ENCODE assay signal across 8 cellular contexts in the genomic region with DNA sequence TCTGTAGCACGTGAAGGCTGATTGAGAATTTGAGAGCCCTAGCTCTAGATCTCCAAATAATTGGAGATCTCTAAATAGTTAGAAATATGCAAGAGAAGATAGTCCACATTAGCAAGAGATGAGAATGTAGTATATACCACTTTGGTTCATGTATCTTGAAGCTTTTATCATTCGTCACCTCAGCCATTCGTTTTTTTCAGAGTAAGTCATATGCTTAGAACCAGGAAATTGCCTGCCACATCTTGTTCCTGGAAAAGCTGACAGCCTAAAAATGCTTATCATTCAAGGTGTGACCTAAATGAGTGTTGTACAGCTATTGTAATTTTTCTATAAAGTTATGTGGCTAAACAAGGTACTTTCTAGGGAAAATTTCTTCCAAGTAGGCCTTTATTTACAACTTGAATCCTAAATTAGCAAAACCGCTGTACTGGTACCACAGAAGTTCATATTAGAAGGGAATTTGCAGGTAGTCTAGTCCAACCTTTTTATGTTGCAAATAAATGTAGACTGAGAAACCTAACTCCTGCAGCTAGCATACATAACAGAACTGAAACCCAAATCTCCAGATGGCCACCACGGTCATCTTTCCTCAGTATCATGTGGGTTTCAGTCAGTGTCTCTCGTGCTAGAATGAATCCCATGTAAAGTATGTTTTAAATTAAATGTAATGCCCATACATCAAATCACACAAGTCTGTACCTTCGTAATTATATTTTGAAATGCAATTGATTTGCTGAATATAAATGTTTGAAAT. TPM values are rescaled to one million over a fixed set of nuclear protein-coding genes. Genes with fewer than 3 reads are reported as not detected.
DNase-seq lines count a peak whose midpoint lies in the region; ATAC-seq and TF ChIP-seq lines count a peak whose summit lies in the region.

No MANE protein-coding gene starts in this region.

- H3K9me3 ChIP-seq in SK-N-MC (ENCODE audit: low read depth, low read length) (no peaks in the 10 kb centered on the region), testis (no peaks in the 10 kb centered on the region)

- H3K4me3 Mint-ChIP-seq in natural killer cell: peak overlapping the region; percentile 30

- H3K27me3 Mint-ChIP-seq in natural killer cell (ENCODE audit: low read depth in 2 of 2): no peaks in the 10 kb centered on the region

- H3K36me3 Mint-ChIP-seq in natural killer cell: no peaks in the 10 kb centered on the region

- H3K9me3 Mint-ChIP-seq in natural killer cell: no peaks in the 10 kb centered on the region

- TF ChIP-seq CTCF in natural killer cell (IDR thresholded peaks at IDR 0.05) (no peak), testis (IDR thresholded peaks at IDR 0.05) (no peak)

- intact Hi-C loops in natural killer cell (cut with micrococcal nuclease): no loop called here
- intact Hi-C loops in testis (cut with DNase I; ENCODE audit: low total_unique reads): no loop called here

- peak overlapping the region; percentile 59 for H3K4me3 ChIP-seq in SK-N-MC
- no peak overlapping the region for H3K4me3 ChIP-seq in testis

- H3K9ac ChIP-seq in SK-N-MC (ENCODE audit: insufficient read length): peak overlapping the region; percentile 59

- DNase-seq in SK-N-MC (ENCODE audit: low read depth, low spot score) (no peak), natural killer cell (no peak), NCI-H2081 (lab: John Stamatoyannopoulos, UW) (no peak), testis (no peak), amniotic stem cell (lab: John Stamatoyannopoulos, UW) (no peak)
- DNase-seq in activated effector memory CD4-positive, alpha-beta T cell treated with anti-CD3 and anti-CD28 coated beads, Interleukin-2, amount 50 U/mL, for 16 hours: no peak

- H3K4me1 ChIP-seq in testis: peaks cover 9% of the 10 kb centered on the region

- H3K27ac ChIP-seq in SK-N-MC (peak overlapping the region; percentile 88), testis (no peak overlapping the region)

- H3K36me3 ChIP-seq in SK-N-MC (ENCODE audit: insufficient read depth, low read length) (0 out of 2 replicates have a peak, but pooled peaks cover 5% of the 10 kb centered on the region), testis (ENCODE audit: low read depth, missing control alignments) (no peaks in the 10 kb centered on the region)

- 81 to 84% methylated on average over 7 of the region's 7 CpGs for WGBS in testis, 2 donors

- ATAC-seq in GM18870 (IDR thresholded peaks at IDR 0.05; ENCODE audit: unreplicated experiment) (peak; percentile 81), HG02763 (IDR thresholded peaks at IDR 0.05; ENCODE audit: unreplicated experiment) (peak; percentile 84), natural killer cell (peak; percentile 35 to 53 (median 39))

- no peak for TF ChIP-seq POLR2A in testis (IDR thresholded peaks at IDR 0.05)

- peaks cover 68 to 69% of the 10 kb centered on the region in 2 donors for H3K4me1 Mint-ChIP-seq in natural killer cell

- no peaks in the 10 kb centered on the region for H3K27me3 ChIP-seq in testis

- H3K27ac Mint-ChIP-seq in natural killer cell: peak overlapping the region; percentile 74 to 77

RNA-seq across cellular contexts. Expression of gene FNDC3B, which starts 48.6 kb away (rescaled TPM):
- total RNA-seq in natural killer cell: 100 to 1,000 TPM; 154 to 214 (median 206) TPM
- 10 to 100 TPM; 57.7 to 63.5 TPM for total RNA-seq in testis
- 24.2 TPM for polyA plus RNA-seq in testis (ENCODE audit: insufficient read depth, low read depth, low replicate concordance)
